Comparison of ENCODE assay signal across 10 cellular contexts in genomic region chr9:22548625-22549024, GRCh38.
"Had no signal": no experiment of that assay in that cellular context is flagged by ENCODE, and none has a peak within 500 bp of the region (broad histone marks: within the 10 kb centered on the region; RNA-seq: fewer than 3 reads in every experiment).

No MANE protein-coding gene starts in this region.

- H3K9me3 ChIP-seq: HAP-1 had no signal

- DNase-seq: GM23248, H7, HFFc6, IMR-90, KG1 had no signal

- H3K27ac ChIP-seq: GM23248, HL-60 had no signal

- H3K4me1 ChIP-seq: HAP-1 had no signal

- H3K36me3 ChIP-seq: HAP-1 had no signal

- H2AFZ ChIP-seq: GM23248 had no signal

- H3K4me3 Mint-ChIP-seq: HFFc6 had no signal

- H3K4me3 ChIP-seq: GM23248, HAP-1, K562 had no signal

- H3K27ac Mint-ChIP-seq: HFFc6 had no signal

- H3K9me3 Mint-ChIP-seq: HFFc6 had no signal

- FAIRE-seq: HepG2, K562 had no signal

- ATAC-seq: HCT116, HepG2, K562 had no signal

- H3K9ac ChIP-seq: GM23248 had no signal
